In genomic region chr13:41465215-41465907, GRCh38 we compare ENCODE assay signal across 8 cellular contexts. TPM values are rescaled to one million over a fixed set of nuclear protein-coding genes. Genes with fewer than 3 reads are reported as not detected.
A peak's percentile ranks its signal among the peaks of the same experiment; 100 is the strongest.
DNase-seq lines count a peak whose midpoint lies in the region; ATAC-seq and TF ChIP-seq lines count a peak whose summit lies in the region.

No MANE protein-coding gene starts in this region.

- peak overlapping the region; percentile 76 for H3K4me3 Mint-ChIP-seq in activated T-helper 2 cell treated with anti-CD3 and anti-CD28 coated beads, Interferon-gamma antibody, Interleukin-2, Interleukin-4, amounts not matched to agents 10 μg/mL and 5 μg/mL and 100 μg/mL, durations not matched to agents 14 hours and 24 hours and 36 hours (ENCODE audit: low read depth)

- intact Hi-C loops in activated T-helper 2 cell treated with anti-CD3 and anti-CD28 coated beads, Interferon-gamma antibody, Interleukin-2, Interleukin-4, amounts not matched to agents 10 μg/mL and 5 μg/mL and 100 μg/mL, durations not matched to agents 14 hours and 24 hours and 36 hours (cut with micrococcal nuclease): loop anchor here (1.0 to 10.0 kb wide), 4 partner anchors 8 to 909 kb away; partner anchors contain the start of gene RGCC
- intact Hi-C loops in heart left ventricle (cut with DNase I): loop anchor here in 2 of 10 donors (2.0 to 10.0 kb wide), 3 partner anchors 27 to 179 kb away; no protein-coding TSS in a partner anchor

- H3K27ac ChIP-seq in heart left ventricle: peak overlapping the region; percentile 8 to 90 (median 71)

- H3K9me3 Mint-ChIP-seq in activated T-helper 2 cell treated with anti-CD3 and anti-CD28 coated beads, Interferon-gamma antibody, Interleukin-2, Interleukin-4, amounts not matched to agents 10 μg/mL and 5 μg/mL and 100 μg/mL, durations not matched to agents 14 hours and 24 hours and 36 hours: no peaks in the 10 kb centered on the region

- peaks cover 0 to 78% (median 44%) of the 10 kb centered on the region in 9 donors for H3K36me3 ChIP-seq in heart left ventricle

- H3K4me3 ChIP-seq in heart left ventricle: no peak overlapping the region

- no peaks in the 10 kb centered on the region for H3K9me3 ChIP-seq in heart left ventricle

- peaks cover 69% of the 10 kb centered on the region for H3K4me1 Mint-ChIP-seq in activated T-helper 2 cell treated with anti-CD3 and anti-CD28 coated beads, Interferon-gamma antibody, Interleukin-2, Interleukin-4, amounts not matched to agents 10 μg/mL and 5 μg/mL and 100 μg/mL, durations not matched to agents 14 hours and 24 hours and 36 hours (ENCODE audit: low read depth)

- no peak for TF ChIP-seq CTCF in heart left ventricle (IDR thresholded peaks at IDR 0.05)

- peaks cover 0 to 64% (median 25%) of the 10 kb centered on the region in 12 donors for H3K4me1 ChIP-seq in heart left ventricle

- H3K27ac Mint-ChIP-seq in activated T-helper 2 cell treated with anti-CD3 and anti-CD28 coated beads, Interferon-gamma antibody, Interleukin-2, Interleukin-4, amounts not matched to agents 10 μg/mL and 5 μg/mL and 100 μg/mL, durations not matched to agents 14 hours and 24 hours and 36 hours: peak overlapping the region; percentile 92

- no peaks in the 10 kb centered on the region for H3K27me3 ChIP-seq in heart left ventricle

- WGBS in heart left ventricle, 4 donors: 58 to 77% (median 63%) methylated on average over 4 of the region's 4 CpGs

- peaks cover 90% of the 10 kb centered on the region for H3K36me3 Mint-ChIP-seq in activated T-helper 2 cell treated with anti-CD3 and anti-CD28 coated beads, Interferon-gamma antibody, Interleukin-2, Interleukin-4, amounts not matched to agents 10 μg/mL and 5 μg/mL and 100 μg/mL, durations not matched to agents 14 hours and 24 hours and 36 hours (ENCODE audit: low read depth)

- no peaks in the 10 kb centered on the region for H3K27me3 Mint-ChIP-seq in activated T-helper 2 cell treated with anti-CD3 and anti-CD28 coated beads, Interferon-gamma antibody, Interleukin-2, Interleukin-4, amounts not matched to agents 10 μg/mL and 5 μg/mL and 100 μg/mL, durations not matched to agents 14 hours and 24 hours and 36 hours (ENCODE audit: low read depth)

- peak; percentile 97 for ATAC-seq in GM18502 (IDR thresholded peaks at IDR 0.05; ENCODE audit: poor library complexity, unreplicated experiment)
- ATAC-seq in HG02852 (IDR thresholded peaks at IDR 0.05; ENCODE audit: unreplicated experiment): peak; percentile 90
- ATAC-seq in heart left ventricle: peak; percentile 63 to 89 (median 80)

- no peak for TF ChIP-seq POLR2A in heart left ventricle (IDR thresholded peaks at IDR 0.05)

- DNase-seq in OCI-M1 (lab: John Stamatoyannopoulos, UW) (peak; percentile 39), heart left ventricle (peak; percentile 67 to 83 (median 71)), NCI-H2196 (lab: John Stamatoyannopoulos, UW; ENCODE audit: unreplicated experiment) (no peak), COR-L47 (lab: John Stamatoyannopoulos, UW) (no peak)
- peak; percentile 88 for DNase-seq in activated T-helper 2 cell treated with anti-CD3 and anti-CD28 coated beads, Interferon-gamma antibody, Interleukin-2, Interleukin-4, amounts not matched to agents 10 μg/mL and 5 μg/mL and 100 μg/mL, durations not matched to agents 14 hours and 24 hours and 36 hours (ENCODE audit: low spot score)
- DNase-seq in stimulated activated CD4-positive, alpha-beta T cell treated with anti-CD3 and anti-CD28 coated beads, Interleukin-4, amount 100 ng/mL, for 24 hours: peak; percentile 90

RNA-seq across cellular contexts. Expression of gene RGCC, which starts 8.0 kb away (rescaled TPM):
- total RNA-seq in activated T-helper 2 cell treated with anti-CD3 and anti-CD28 coated beads, Interferon-gamma antibody, Interleukin-2, Interleukin-4, amounts not matched to agents 10 μg/mL and 5 μg/mL and 100 μg/mL, durations not matched to agents 14 hours and 24 hours and 36 hours: 76.5 and 79.3 TPM in 2 replicates
- 100 to 1,000 TPM in 2 of 9 donors, 10 to 100 TPM in 7; 22.9 to 228 (median 45.9) TPM for total RNA-seq in heart left ventricle
- polyA plus RNA-seq in heart left ventricle: 10 to 100 TPM; 48.9 to 57.7 TPM

Comparison
In these comparisons a context has a peak if more than half of its experiments do, and no peak if none do; other contexts are left out.
1. DNase-seq: peak in OCI-M1 (single experiment), activated T-helper 2 cell treated with anti-CD3 and anti-CD28 coated beads, Interferon-gamma antibody, Interleukin-2, Interleukin-4, amounts not matched to agents 10 μg/mL and 5 μg/mL and 100 μg/mL, durations not matched to agents 14 hours and 24 hours and 36 hours (single experiment), heart left ventricle (5 of 5) and stimulated activated CD4-positive, alpha-beta T cell treated with anti-CD3 and anti-CD28 coated beads, Interleukin-4, amount 100 ng/mL, for 24 hours (single experiment); none in NCI-H2196 (single experiment) and COR-L47 (single experiment).
2. Peak in every context shown above with its lines, with median percentiles within 50 percentile points of each other: ATAC-seq.